ENCODE assay signal across 8 cellular contexts in genomic region chr11:66282468-66283455, GRCh38. TPM values are rescaled to one million over a fixed set of nuclear protein-coding genes. Genes with fewer than 3 reads are reported as not detected.
A peak's percentile ranks its signal among the peaks of the same experiment; 100 is the strongest.
DNase-seq lines count a peak whose midpoint lies in the region; ATAC-seq and TF ChIP-seq lines count a peak whose summit lies in the region.

No MANE protein-coding gene starts in this region.

- TF ChIP-seq POLR2A in NB4 (IDR thresholded peaks at IDR 0.05; ENCODE audit: extremely low read depth, insufficient read length) = peak; percentile 27

- CTCF ChIA-PET in GM10248 (lab: Yijun Ruan, JAX) = interaction anchor here (0.7 to 10.6 kb wide), 14 partner anchors 8 to 570 kb away, joined by 3 to 92 read pairs (median 4); partner anchors contain the start of genes CD248, FIBP, MUS81 and TMEM151A

- H3K4me1 ChIP-seq in SJCRH30 (peaks cover 8% of the 10 kb centered on the region), thoracic aorta (ENCODE audit: control insufficient read depth in 1 of 2, low read depth in 2 of 2) (peaks cover 8 to 27% of the 10 kb centered on the region in 2 donors)

- H3K27ac ChIP-seq in SJCRH30 = no peak overlapping the region
- H3K27ac ChIP-seq in thoracic aorta = no peak overlapping the region

- peak; percentile 66 for ATAC-seq in omental fat pad (ENCODE audit: low FRiP score)
- ATAC-seq in thoracic aorta (ENCODE audit: insufficient number of reproducible peaks, low FRiP score, low read depth) = peak; percentile 72

- POLR2A ChIA-PET in GM10248 (lab: Yijun Ruan, JAX) = no interaction called here

- peak; percentile 99 for DNase-seq in GM10248 (ENCODE audit: extremely low spot score)
- peak; percentile 86 for DNase-seq in HFF-Myc (ENCODE audit: extremely low read depth, low read depth)
- peak; percentile 96 for DNase-seq in NB4 (ENCODE audit: low read depth)
- DNase-seq in SJCRH30 = peak; percentile 97 to 98
- peak; percentile 100 for DNase-seq in activated gamma-delta T cell treated with anti-CD3 and anti-CD28 coated beads, Interleukin-2, amount 50 U/mL, for 16 hours (ENCODE audit: low read depth)
- DNase-seq in foreskin melanocyte = peak; percentile 83
- DNase-seq in omental fat pad (ENCODE audit: low spot score) = peak; percentile 98
- peak; percentile 95 for DNase-seq in thoracic aorta (ENCODE audit: low spot score)

- H3K9me3 ChIP-seq in SJCRH30 (replicated peaks) (no peaks in the 10 kb centered on the region), thoracic aorta (no peaks in the 10 kb centered on the region)

- no peaks in the 10 kb centered on the region for H3K27me3 ChIP-seq in SJCRH30
- H3K27me3 ChIP-seq in thoracic aorta (replicated peaks; ENCODE audit: insufficient read depth) = no peaks in the 10 kb centered on the region

- H3K4me3 ChIP-seq in HFF-Myc (replicated peaks; ENCODE audit: low read depth, low read length) (no peak overlapping the region), NB4 (ENCODE audit: low read depth, low read length) (no peak overlapping the region), SJCRH30 (no peak overlapping the region), thoracic aorta (no peak overlapping the region)

- H3K36me3 ChIP-seq in SJCRH30 (no peaks in the 10 kb centered on the region), thoracic aorta (peaks cover 4% of the 10 kb centered on the region)

- TF ChIP-seq CTCF in GM10248 (IDR thresholded peaks at IDR 0.05; ENCODE audit: control extremely low read depth, extremely low read depth, low read depth, missing control alignments) (peak; percentile 98), HFF-Myc (IDR thresholded peaks at IDR 0.05; ENCODE audit: low read depth, low read length, missing control alignments) (peak; percentile 93), NB4 (IDR thresholded peaks at IDR 0.05; ENCODE audit: low read depth, low read length) (peak; percentile 94), omental fat pad (IDR thresholded peaks at IDR 0.05) (peak in 2 of 3 donors; percentile 92 to 95), thoracic aorta (IDR thresholded peaks at IDR 0.05) (peak; percentile 99)

RNA-seq across cellular contexts. Expression of gene CNIH2, which starts 4.8 kb away (rescaled TPM):
- 4.5 and 5.8 TPM in 2 replicates for total RNA-seq in SJCRH30 (2014; rRNA removed; shearing (Covaris generic))
- total RNA-seq in omental fat pad = not detected
- total RNA-seq in thoracic aorta = not detected

RNA-seq across cellular contexts. Expression of gene YIF1A, which starts 6.2 kb away (rescaled TPM):
- total RNA-seq in SJCRH30 (2014; rRNA removed; shearing (Covaris generic)) = 43.6 and 44.9 TPM in 2 replicates
- total RNA-seq in omental fat pad (100 to 1,000 TPM in 1 of 4 donors, 10 to 100 TPM in 3; 57.1 to 116 (median 63.4) TPM), thoracic aorta (100 to 1,000 TPM in 1 of 2 donors, 10 to 100 TPM in 1; 65.4 to 155 TPM)

RNA-seq across cellular contexts. Expression of gene TMEM151A, which starts 8.9 kb away (rescaled TPM):
- not detected in 2 replicates for total RNA-seq in SJCRH30 (2014; rRNA removed; shearing (Covaris generic))
- total RNA-seq in omental fat pad (10 to 100 TPM in 1 of 4 donors, 1 to 10 TPM in 2, not detected in 1; 1.6 to 14.8 (median 9.1) TPM), thoracic aorta (under 1 TPM in 1 of 2 donors, not detected in 1; 0.27 TPM)

RNA-seq across cellular contexts. Expression of gene RAB1B, which starts 14.3 kb away (rescaled TPM):
- 82.0 and 83.2 TPM in 2 replicates for total RNA-seq in SJCRH30 (2014; rRNA removed; shearing (Covaris generic))
- total RNA-seq in omental fat pad (100 to 1,000 TPM in 1 of 4 donors, 10 to 100 TPM in 3; 74.0 to 107 (median 87.1) TPM), thoracic aorta (10 to 100 TPM; 57.2 to 96.0 TPM)

RNA-seq across cellular contexts. Expression of gene KLC2, which starts 25.3 kb away (rescaled TPM):
- 6.8 and 9.0 TPM in 2 replicates for total RNA-seq in SJCRH30 (2014; rRNA removed; shearing (Covaris generic))
- 10 to 100 TPM in 2 of 4 donors, 1 to 10 TPM in 2; 9.5 to 15.9 (median 11.9) TPM for total RNA-seq in omental fat pad
- 10 to 100 TPM; 48.6 to 55.9 TPM for total RNA-seq in thoracic aorta
